ENCODE assay signal across 15 cellular contexts in genomic region chr2:168567840-168568239, GRCh38.
DNase-seq lines count a peak whose midpoint lies in the region; ATAC-seq and TF ChIP-seq lines count a peak whose summit lies in the region.
"Had no signal": no experiment of that assay in that cellular context is flagged by ENCODE, and none has a peak within 500 bp of the region (broad histone marks: within the 10 kb centered on the region; RNA-seq: fewer than 3 reads in every experiment).

No MANE protein-coding gene starts in this region.

- no peaks in the 10 kb centered on the region for H3K9me3 ChIP-seq in heart left ventricle
- H3K9me3 ChIP-seq in right atrium auricular region, result no peaks in the 10 kb centered on the region
- H3K9me3 ChIP-seq in right cardiac atrium (ENCODE audit: control insufficient read depth, low read length), result no peaks in the 10 kb centered on the region

- H3K9me3 Mint-ChIP-seq in brain, result no peaks in the 10 kb centered on the region

- DNase-seq in heart left ventricle (no peak), right atrium auricular region (ENCODE audit: low spot score) (no peak), right cardiac atrium (no peak), H4 (ENCODE audit: low spot score) (no peak), NCI-H748 (lab: John Stamatoyannopoulos, UW; ENCODE audit: unreplicated experiment) (no peak), DMS79 treated with DMSO at 0.1 percent for 48 hours (lab: John Stamatoyannopoulos, UW) (no peak), SIG-M5 treated with dmso at 0.1 percent for 504 hours (lab: John Stamatoyannopoulos, UW; ENCODE audit: unreplicated experiment) (no peak)
- DNase-seq: NCI-H1092 treated with DMSO at 0.1 percent for 48 hours, NCI-H1930, NCI-H69, SHP77 had no signal

- H3K4me1 Mint-ChIP-seq in brain, result peaks cover 83% of the 10 kb centered on the region

- WGBS in heart left ventricle, 4 donors, result 60 to 74% (median 72%) methylated on average over 4 of the region's 4 CpGs
- WGBS in right cardiac atrium, result 79% methylated on average over 4 of the region's 4 CpGs

- ATAC-seq in heart left ventricle (peak in 2 of 4 donors; percentile 39 to 41), right cardiac atrium (no peak)
- ATAC-seq: HepG2, Panc1 had no signal

- no peak overlapping the region for H3K4me3 ChIP-seq in heart left ventricle
- no peak overlapping the region for H3K4me3 ChIP-seq in right atrium auricular region
- H3K4me3 ChIP-seq in right cardiac atrium (ENCODE audit: low read length), result no peak overlapping the region

- peaks cover 36% of the 10 kb centered on the region for H3K36me3 Mint-ChIP-seq in brain

- H3K27ac Mint-ChIP-seq in brain, result peak overlapping the region in 4 of 5 experiments; percentile 5 to 92 (median 76)

- TF ChIP-seq CTCF in heart left ventricle (IDR thresholded peaks at IDR 0.05), result no peak
- TF ChIP-seq CTCF in right atrium auricular region (IDR thresholded peaks at IDR 0.05), result no peak
- no peak for TF ChIP-seq CTCF in brain (conservative IDR thresholded peaks at IDR 0.05)

- H3K4me3 Mint-ChIP-seq in brain, result peak overlapping the region in 2 of 5 experiments; percentile 23 to 29

- H3K27me3 Mint-ChIP-seq in brain, result no peaks in the 10 kb centered on the region

- H3K27me3 ChIP-seq in heart left ventricle (no peaks in the 10 kb centered on the region), right atrium auricular region (no peaks in the 10 kb centered on the region), right cardiac atrium (ENCODE audit: control insufficient read depth, insufficient read depth) (no peaks in the 10 kb centered on the region)

- H3K27ac ChIP-seq in heart left ventricle (peak overlapping the region in 7 of 12 donors; percentile 1 to 80 (median 63)), right atrium auricular region (peak overlapping the region in 1 of 2 donors; percentile 12), right cardiac atrium (ENCODE audit: low read length) (peak overlapping the region; percentile 36)
- H3K27ac ChIP-seq: KMS-11 had no signal

- H3K36me3 ChIP-seq in heart left ventricle, result no peaks in the 10 kb centered on the region
- no peaks in the 10 kb centered on the region for H3K36me3 ChIP-seq in right atrium auricular region

- intact Hi-C loops in heart left ventricle (cut with DNase I), result loop anchor here in 1 of 10 donors (5.0 kb wide), 1 partner anchor 74 kb away; no protein-coding TSS in a partner anchor
- intact Hi-C loops in right cardiac atrium (cut with DNase I), result no loop called here

- H3K4me1 ChIP-seq in heart left ventricle (peaks cover 0 to 64% (median 38%) of the 10 kb centered on the region in 12 donors), right atrium auricular region (peaks cover 0 to 46% of the 10 kb centered on the region in 2 donors), right cardiac atrium (ENCODE audit: control insufficient read depth, insufficient read depth, low read length) (peaks cover 4% of the 10 kb centered on the region)

- TF ChIP-seq POLR2A in heart left ventricle (IDR thresholded peaks at IDR 0.05), result no peak
